ENCODE assay signal across 1 cellular context in the genomic region with DNA sequence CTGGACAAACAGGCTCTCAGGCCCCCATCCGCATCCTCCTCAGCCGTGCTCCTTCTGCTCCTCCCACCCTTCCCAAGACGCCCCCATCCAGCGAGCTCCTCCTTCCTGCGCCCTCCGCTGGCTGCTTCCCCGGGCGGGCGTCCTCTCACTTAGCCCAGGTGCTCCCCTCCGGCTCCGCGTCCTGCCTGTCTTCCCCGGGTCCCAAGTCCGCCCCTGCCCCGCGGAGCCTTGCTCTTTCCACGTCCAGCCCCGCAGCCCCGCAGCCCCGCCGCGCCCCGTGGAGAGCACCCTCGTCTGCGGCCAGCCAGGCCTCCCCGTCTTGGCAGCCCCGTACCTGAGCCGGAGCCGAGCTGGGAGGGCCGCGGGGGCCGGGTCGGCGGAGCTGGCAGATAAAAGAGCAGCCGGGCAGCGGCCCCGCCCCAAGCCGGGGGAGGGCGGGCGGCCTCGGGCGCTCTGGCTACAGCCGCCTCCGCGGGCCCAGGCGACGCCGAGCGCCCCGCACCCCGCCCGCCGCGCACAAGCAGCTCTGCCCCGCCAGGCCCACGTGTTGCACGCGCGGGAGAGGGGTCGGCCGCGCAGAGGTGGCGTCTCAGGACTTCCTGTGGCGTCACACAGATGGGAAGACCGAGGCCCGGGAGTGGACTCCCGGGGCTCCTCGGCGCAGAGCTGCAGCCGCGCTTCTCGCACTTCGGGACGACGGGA.
TF ChIP-seq lines count a peak whose summit lies in the region.

A gene with protein sequence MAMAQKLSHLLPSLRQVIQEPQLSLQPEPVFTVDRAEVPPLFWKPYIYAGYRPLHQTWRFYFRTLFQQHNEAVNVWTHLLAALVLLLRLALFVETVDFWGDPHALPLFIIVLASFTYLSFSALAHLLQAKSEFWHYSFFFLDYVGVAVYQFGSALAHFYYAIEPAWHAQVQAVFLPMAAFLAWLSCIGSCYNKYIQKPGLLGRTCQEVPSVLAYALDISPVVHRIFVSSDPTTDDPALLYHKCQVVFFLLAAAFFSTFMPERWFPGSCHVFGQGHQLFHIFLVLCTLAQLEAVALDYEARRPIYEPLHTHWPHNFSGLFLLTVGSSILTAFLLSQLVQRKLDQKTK (minus strand): TSS at position 555 of the 702 bp plus-strand sequence. CDS start 11,869 bp downstream, outside the sequence.

TF ChIP-seq in HEK293, 187 proteins besides CTCF, POLR2A, EP300 and RAD21 (continued from another document and continues in another):
- TF ChIP-seq ZNF292 (tag by site-specific recombination; IDR thresholded peaks at IDR 0.05; ENCODE audit: borderline replicate concordance, low read depth) (no peak), ZNF350 (tag by site-specific recombination; IDR thresholded peaks at IDR 0.05) (no peak), ZFHX2 (tag by site-specific recombination; conservative IDR thresholded peaks at IDR 0.05) (peak; percentile 84), ZNF626 (tag by site-specific recombination; IDR thresholded peaks at IDR 0.05) (no peak), ZNF623 (tag by site-specific recombination; IDR thresholded peaks at IDR 0.05) (no peak), ZSCAN30 (tag by site-specific recombination; IDR thresholded peaks at IDR 0.05) (no peak), EGR2 (tag by site-specific recombination; IDR thresholded peaks at IDR 0.05; ENCODE audit: low read depth) (peak; percentile 90), ZNF555 (tag by site-specific recombination; conservative IDR thresholded peaks at IDR 0.05) (no peak), ZNF140 (tag by site-specific recombination; IDR thresholded peaks at IDR 0.05) (no peak), ZNF175 (tag by site-specific recombination; IDR thresholded peaks at IDR 0.05) (no peak), ZNF776 (tag by site-specific recombination; IDR thresholded peaks at IDR 0.05; ENCODE audit: borderline replicate concordance) (no peak), KLF7 (tag by site-specific recombination; IDR thresholded peaks at IDR 0.05; ENCODE audit: borderline replicate concordance) (no peak), OSR2 (tag by site-specific recombination; IDR thresholded peaks at IDR 0.05) (no peak), ZNF416 (tag by site-specific recombination; IDR thresholded peaks at IDR 0.05) (no peak), FEZF1 (tag by site-specific recombination; IDR thresholded peaks at IDR 0.05) (peak; percentile 82), ZNF174 (tag by site-specific recombination; IDR thresholded peaks at IDR 0.05) (no peak), ZNF16 (tag by site-specific recombination; IDR thresholded peaks at IDR 0.05; ENCODE audit: low read depth) (no peak), ZNF211 (tag by site-specific recombination; IDR thresholded peaks at IDR 0.05; ENCODE audit: low read depth) (no peak), ZNF707 (tag by site-specific recombination; IDR thresholded peaks at IDR 0.05) (no peak), ZNF558 (tag by site-specific recombination; IDR thresholded peaks at IDR 0.05) (no peak), ZBTB48 (tag by site-specific recombination; IDR thresholded peaks at IDR 0.05) (peak; percentile 35; the same call in 1 of the 2 replicates), ZNF660 (tag by site-specific recombination; IDR thresholded peaks at IDR 0.05) (no peak), ZSCAN23 (tag by site-specific recombination; IDR thresholded peaks at IDR 0.05) (no peak), ZNF510 (tag by site-specific recombination; IDR thresholded peaks at IDR 0.05; ENCODE audit: insufficient replicate concordance) (no peak), ZNF701 (tag by site-specific recombination; IDR thresholded peaks at IDR 0.05) (no peak), GLI4 (tag by site-specific recombination; IDR thresholded peaks at IDR 0.05) (no peak), ZBTB7A (tag by site-specific recombination; IDR thresholded peaks at IDR 0.05; ENCODE audit: low read depth) (peak; percentile 44; the same call in 1 of the 2 replicates), ZNF24 (tag by site-specific recombination; IDR thresholded peaks at IDR 0.05) (no peak), ZNF404 (tag by site-specific recombination; IDR thresholded peaks at IDR 0.05) (no peak), RBAK (tag by site-specific recombination; IDR thresholded peaks at IDR 0.05) (no peak), ZNF157 (tag by site-specific recombination; IDR thresholded peaks at IDR 0.05) (no peak), SP3 (tag by site-specific recombination; IDR thresholded peaks at IDR 0.05) (peak; percentile 70)
- TF ChIP-seq, protein P1, sequence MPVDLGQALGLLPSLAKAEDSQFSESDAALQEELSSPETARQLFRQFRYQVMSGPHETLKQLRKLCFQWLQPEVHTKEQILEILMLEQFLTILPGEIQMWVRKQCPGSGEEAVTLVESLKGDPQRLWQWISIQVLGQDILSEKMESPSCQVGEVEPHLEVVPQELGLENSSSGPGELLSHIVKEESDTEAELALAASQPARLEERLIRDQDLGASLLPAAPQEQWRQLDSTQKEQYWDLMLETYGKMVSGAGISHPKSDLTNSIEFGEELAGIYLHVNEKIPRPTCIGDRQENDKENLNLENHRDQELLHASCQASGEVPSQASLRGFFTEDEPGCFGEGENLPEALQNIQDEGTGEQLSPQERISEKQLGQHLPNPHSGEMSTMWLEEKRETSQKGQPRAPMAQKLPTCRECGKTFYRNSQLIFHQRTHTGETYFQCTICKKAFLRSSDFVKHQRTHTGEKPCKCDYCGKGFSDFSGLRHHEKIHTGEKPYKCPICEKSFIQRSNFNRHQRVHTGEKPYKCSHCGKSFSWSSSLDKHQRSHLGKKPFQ (tag by site-specific recombination; IDR thresholded peaks at IDR 0.05): no peak
- TF ChIP-seq, protein P2, sequence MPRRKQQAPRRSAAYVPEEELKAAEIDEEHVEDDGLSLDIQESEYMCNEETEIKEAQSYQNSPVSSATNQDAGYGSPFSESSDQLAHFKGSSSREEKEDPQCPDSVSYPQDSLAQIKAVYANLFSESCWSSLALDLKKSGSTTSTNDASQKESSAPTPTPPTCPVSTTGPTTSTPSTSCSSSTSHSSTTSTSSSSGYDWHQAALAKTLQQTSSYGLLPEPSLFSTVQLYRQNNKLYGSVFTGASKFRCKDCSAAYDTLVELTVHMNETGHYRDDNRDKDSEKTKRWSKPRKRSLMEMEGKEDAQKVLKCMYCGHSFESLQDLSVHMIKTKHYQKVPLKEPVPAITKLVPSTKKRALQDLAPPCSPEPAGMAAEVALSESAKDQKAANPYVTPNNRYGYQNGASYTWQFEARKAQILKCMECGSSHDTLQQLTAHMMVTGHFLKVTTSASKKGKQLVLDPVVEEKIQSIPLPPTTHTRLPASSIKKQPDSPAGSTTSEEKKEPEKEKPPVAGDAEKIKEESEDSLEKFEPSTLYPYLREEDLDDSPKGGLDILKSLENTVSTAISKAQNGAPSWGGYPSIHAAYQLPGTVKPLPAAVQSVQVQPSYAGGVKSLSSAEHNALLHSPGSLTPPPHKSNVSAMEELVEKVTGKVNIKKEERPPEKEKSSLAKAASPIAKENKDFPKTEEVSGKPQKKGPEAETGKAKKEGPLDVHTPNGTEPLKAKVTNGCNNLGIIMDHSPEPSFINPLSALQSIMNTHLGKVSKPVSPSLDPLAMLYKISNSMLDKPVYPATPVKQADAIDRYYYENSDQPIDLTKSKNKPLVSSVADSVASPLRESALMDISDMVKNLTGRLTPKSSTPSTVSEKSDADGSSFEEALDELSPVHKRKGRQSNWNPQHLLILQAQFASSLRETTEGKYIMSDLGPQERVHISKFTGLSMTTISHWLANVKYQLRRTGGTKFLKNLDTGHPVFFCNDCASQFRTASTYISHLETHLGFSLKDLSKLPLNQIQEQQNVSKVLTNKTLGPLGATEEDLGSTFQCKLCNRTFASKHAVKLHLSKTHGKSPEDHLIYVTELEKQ (tag by site-specific recombination; IDR thresholded peaks at IDR 0.05; ENCODE audit: borderline replicate concordance): no peak
- TF ChIP-seq, protein P3, sequence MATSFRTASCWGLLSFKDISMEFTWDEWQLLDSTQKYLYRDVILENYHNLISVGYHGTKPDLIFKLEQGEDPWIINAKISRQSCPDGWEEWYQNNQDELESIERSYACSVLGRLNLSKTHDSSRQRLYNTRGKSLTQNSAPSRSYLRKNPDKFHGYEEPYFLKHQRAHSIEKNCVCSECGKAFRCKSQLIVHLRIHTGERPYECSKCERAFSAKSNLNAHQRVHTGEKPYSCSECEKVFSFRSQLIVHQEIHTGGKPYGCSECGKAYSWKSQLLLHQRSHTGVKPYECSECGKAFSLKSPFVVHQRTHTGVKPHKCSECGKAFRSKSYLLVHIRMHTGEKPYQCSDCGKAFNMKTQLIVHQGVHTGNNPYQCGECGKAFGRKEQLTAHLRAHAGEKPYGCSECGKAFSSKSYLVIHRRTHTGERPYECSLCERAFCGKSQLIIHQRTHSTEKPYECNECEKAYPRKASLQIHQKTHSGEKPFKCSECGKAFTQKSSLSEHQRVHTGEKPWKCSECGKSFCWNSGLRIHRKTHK (tag by site-specific recombination; IDR thresholded peaks at IDR 0.05): no peak
- TF ChIP-seq, protein P4, sequence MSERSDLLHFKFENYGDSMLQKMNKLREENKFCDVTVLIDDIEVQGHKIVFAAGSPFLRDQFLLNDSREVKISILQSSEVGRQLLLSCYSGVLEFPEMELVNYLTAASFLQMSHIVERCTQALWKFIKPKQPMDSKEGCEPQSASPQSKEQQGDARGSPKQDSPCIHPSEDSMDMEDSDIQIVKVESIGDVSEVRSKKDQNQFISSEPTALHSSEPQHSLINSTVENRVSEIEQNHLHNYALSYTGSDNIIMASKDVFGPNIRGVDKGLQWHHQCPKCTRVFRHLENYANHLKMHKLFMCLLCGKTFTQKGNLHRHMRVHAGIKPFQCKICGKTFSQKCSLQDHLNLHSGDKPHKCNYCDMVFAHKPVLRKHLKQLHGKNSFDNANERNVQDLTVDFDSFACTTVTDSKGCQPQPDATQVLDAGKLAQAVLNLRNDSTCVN (tag by site-specific recombination; optimal IDR thresholded peaks at IDR 0.05): peak; percentile 56
- TF ChIP-seq, protein P5, sequence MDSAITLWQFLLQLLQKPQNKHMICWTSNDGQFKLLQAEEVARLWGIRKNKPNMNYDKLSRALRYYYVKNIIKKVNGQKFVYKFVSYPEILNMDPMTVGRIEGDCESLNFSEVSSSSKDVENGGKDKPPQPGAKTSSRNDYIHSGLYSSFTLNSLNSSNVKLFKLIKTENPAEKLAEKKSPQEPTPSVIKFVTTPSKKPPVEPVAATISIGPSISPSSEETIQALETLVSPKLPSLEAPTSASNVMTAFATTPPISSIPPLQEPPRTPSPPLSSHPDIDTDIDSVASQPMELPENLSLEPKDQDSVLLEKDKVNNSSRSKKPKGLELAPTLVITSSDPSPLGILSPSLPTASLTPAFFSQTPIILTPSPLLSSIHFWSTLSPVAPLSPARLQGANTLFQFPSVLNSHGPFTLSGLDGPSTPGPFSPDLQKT (IDR thresholded peaks at IDR 0.05; ENCODE audit: borderline replicate concordance, low read depth, low read length): no peak
- TF ChIP-seq, protein P6, sequence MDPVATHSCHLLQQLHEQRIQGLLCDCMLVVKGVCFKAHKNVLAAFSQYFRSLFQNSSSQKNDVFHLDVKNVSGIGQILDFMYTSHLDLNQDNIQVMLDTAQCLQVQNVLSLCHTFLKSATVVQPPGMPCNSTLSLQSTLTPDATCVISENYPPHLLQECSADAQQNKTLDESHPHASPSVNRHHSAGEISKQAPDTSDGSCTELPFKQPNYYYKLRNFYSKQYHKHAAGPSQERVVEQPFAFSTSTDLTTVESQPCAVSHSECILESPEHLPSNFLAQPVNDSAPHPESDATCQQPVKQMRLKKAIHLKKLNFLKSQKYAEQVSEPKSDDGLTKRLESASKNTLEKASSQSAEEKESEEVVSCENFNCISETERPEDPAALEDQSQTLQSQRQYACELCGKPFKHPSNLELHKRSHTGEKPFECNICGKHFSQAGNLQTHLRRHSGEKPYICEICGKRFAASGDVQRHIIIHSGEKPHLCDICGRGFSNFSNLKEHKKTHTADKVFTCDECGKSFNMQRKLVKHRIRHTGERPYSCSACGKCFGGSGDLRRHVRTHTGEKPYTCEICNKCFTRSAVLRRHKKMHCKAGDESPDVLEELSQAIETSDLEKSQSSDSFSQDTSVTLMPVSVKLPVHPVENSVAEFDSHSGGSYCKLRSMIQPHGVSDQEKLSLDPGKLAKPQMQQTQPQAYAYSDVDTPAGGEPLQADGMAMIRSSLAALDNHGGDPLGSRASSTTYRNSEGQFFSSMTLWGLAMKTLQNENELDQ (tag by site-specific recombination; IDR thresholded peaks at IDR 0.05; ENCODE audit: low read depth): no peak
- TF ChIP-seq, protein P7, sequence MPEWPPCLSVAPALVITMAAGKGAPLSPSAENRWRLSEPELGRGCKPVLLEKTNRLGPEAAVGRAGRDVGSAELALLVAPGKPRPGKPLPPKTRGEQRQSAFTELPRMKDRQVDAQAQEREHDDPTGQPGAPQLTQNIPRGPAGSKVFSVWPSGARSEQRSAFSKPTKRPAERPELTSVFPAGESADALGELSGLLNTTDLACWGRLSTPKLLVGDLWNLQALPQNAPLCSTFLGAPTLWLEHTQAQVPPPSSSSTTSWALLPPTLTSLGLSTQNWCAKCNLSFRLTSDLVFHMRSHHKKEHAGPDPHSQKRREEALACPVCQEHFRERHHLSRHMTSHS (tag by site-specific recombination; IDR thresholded peaks at IDR 0.05): no peak
- TF ChIP-seq, protein P8, sequence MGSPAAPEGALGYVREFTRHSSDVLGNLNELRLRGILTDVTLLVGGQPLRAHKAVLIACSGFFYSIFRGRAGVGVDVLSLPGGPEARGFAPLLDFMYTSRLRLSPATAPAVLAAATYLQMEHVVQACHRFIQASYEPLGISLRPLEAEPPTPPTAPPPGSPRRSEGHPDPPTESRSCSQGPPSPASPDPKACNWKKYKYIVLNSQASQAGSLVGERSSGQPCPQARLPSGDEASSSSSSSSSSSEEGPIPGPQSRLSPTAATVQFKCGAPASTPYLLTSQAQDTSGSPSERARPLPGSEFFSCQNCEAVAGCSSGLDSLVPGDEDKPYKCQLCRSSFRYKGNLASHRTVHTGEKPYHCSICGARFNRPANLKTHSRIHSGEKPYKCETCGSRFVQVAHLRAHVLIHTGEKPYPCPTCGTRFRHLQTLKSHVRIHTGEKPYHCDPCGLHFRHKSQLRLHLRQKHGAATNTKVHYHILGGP (tag by site-specific recombination; IDR thresholded peaks at IDR 0.05): no peak
- TF ChIP-seq, protein P9, sequence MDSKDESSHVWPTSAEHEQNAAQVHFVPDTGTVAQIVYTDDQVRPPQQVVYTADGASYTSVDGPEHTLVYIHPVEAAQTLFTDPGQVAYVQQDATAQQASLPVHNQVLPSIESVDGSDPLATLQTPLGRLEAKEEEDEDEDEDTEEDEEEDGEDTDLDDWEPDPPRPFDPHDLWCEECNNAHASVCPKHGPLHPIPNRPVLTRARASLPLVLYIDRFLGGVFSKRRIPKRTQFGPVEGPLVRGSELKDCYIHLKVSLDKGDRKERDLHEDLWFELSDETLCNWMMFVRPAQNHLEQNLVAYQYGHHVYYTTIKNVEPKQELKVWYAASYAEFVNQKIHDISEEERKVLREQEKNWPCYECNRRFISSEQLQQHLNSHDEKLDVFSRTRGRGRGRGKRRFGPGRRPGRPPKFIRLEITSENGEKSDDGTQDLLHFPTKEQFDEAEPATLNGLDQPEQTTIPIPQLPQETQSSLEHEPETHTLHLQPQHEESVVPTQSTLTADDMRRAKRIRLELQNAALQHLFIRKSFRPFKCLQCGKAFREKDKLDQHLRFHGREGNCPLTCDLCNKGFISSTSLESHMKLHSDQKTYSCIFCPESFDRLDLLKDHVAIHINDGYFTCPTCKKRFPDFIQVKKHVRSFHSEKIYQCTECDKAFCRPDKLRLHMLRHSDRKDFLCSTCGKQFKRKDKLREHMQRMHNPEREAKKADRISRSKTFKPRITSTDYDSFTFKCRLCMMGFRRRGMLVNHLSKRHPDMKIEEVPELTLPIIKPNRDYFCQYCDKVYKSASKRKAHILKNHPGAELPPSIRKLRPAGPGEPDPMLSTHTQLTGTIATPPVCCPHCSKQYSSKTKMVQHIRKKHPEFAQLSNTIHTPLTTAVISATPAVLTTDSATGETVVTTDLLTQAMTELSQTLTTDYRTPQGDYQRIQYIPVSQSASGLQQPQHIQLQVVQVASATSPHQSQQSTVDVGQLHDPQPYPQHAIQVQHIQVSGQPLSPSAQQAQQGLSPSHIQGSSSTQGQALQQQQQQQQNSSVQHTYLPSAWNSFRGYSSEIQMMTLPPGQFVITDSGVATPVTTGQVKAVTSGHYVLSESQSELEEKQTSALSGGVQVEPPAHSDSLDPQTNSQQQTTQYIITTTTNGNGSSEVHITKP (tag by site-specific recombination; IDR thresholded peaks at IDR 0.05): peak; percentile 49
